Comparison of ENCODE assay signal across 8 cellular contexts in the genomic region with DNA sequence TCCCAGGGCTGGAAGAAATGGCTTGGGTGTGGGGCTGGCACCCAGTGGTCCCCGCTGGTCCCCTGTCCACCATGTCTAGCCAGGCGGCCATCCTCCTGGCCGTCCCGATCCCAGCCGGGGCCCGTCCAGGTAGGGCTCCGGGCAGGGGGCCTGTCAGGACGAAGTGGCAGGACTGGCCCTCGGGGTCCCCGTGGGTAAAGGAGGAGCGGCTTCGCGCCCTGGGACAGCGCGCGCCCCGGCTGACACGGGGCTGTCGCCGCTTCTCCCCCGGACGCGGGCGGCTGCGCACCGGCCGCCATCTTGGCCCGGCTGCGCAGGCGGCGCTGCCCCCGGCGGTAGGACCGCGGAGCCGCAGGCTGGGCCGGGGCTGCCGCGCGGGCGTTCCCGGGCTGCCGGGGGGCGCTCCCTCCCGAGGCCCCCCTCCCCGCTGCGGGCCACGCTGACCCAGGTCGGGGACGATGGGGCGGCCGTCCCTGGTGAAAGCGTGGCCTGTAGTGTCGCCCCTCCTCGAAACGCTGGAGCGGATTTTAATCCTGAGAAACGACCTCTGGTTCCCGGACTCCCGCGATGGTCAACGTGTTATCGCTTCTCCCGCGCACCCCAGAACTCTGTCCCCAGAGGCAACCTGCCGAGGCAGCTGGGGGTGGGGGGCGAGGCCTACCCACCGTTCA.
DNase-seq lines count a peak whose midpoint lies in the region; ATAC-seq and TF ChIP-seq lines count a peak whose summit lies in the region.

No MANE protein-coding gene starts in this region.

- no peaks in the 10 kb centered on the region for H3K36me3 ChIP-seq in BE2C
- no peaks in the 10 kb centered on the region for H3K36me3 ChIP-seq in neuron (ENCODE audit: insufficient read depth, low read length)

- no peaks in the 10 kb centered on the region for H3K9me3 Mint-ChIP-seq in activated CD4-positive, alpha-beta memory T cell treated with anti-CD3 and anti-CD28 coated beads, Interleukin-2, amount 10 ng/mL, durations not matched to agents 7 days and 5 days

- peaks cover 20% of the 10 kb centered on the region for H3K4me1 Mint-ChIP-seq in activated CD4-positive, alpha-beta memory T cell treated with anti-CD3 and anti-CD28 coated beads, Interleukin-2, amount 10 ng/mL, durations not matched to agents 7 days and 5 days

- CTCF ChIA-PET in activated CD4-positive, alpha-beta memory T cell treated with anti-CD3 and anti-CD28 coated beads, Interleukin-2, amount 10 ng/mL, durations not matched to agents 7 days and 5 days (lab: Charles Lee), result no interaction called here

- H3K36me3 Mint-ChIP-seq in activated CD4-positive, alpha-beta memory T cell treated with anti-CD3 and anti-CD28 coated beads, Interleukin-2, amount 10 ng/mL, durations not matched to agents 7 days and 5 days (ENCODE audit: low read depth), result no peaks in the 10 kb centered on the region

- no peak overlapping the region for H3K27ac ChIP-seq in foreskin keratinocyte

- peak overlapping the region; percentile 49 for H2AFZ ChIP-seq in neuron (ENCODE audit: low read depth, low read length)

- H3K27me3 ChIP-seq in BE2C (no peaks in the 10 kb centered on the region), foreskin keratinocyte (no peaks in the 10 kb centered on the region), neuron (ENCODE audit: insufficient read depth, low read length) (peaks cover 2% of the 10 kb centered on the region)

- no peaks in the 10 kb centered on the region for H3K27me3 Mint-ChIP-seq in activated CD4-positive, alpha-beta memory T cell treated with anti-CD3 and anti-CD28 coated beads, Interleukin-2, amount 10 ng/mL, durations not matched to agents 7 days and 5 days

- DNase-seq in BE2C, result peak; percentile 43
- peak; percentile 46 for DNase-seq in activated CD4-positive, alpha-beta memory T cell treated with anti-CD3 and anti-CD28 coated beads, Interleukin-2, amount 10 ng/mL, durations not matched to agents 7 days and 5 days
- DNase-seq in foreskin keratinocyte, result no peak
- no peak for DNase-seq in kidney glomerular epithelial cell (lab: John Stamatoyannopoulos, UW)
- no peak for DNase-seq in middle frontal gyrus (ENCODE audit: extremely low spot score, low spot score)
- DNase-seq in GM19240 (ENCODE audit: insufficient read length, low spot score), result no peak

- H3K4me1 ChIP-seq in BE2C (peaks cover 16% of the 10 kb centered on the region), foreskin keratinocyte (no peaks in the 10 kb centered on the region), neuron (ENCODE audit: insufficient read depth, low read length) (peaks cover 6% of the 10 kb centered on the region)

- TF ChIP-seq CTCF in BE2C (IDR thresholded peaks at IDR 0.05; ENCODE audit: low read depth, low read length) (no peak), foreskin keratinocyte (conservative IDR thresholded peaks at IDR 0.05) (peak; percentile 43)

- H3K9me3 ChIP-seq in BE2C (no peaks in the 10 kb centered on the region), neuron (ENCODE audit: low read length) (no peaks in the 10 kb centered on the region)

- H3K4me3 ChIP-seq in BE2C (ENCODE audit: low read depth, low read length), result peak overlapping the region; percentile 51
- peak overlapping the region; percentile 43 for H3K4me3 ChIP-seq in neuron (ENCODE audit: low read length)

- POLR2A ChIA-PET in activated CD4-positive, alpha-beta memory T cell treated with anti-CD3 and anti-CD28 coated beads, Interleukin-2, amount 10 ng/mL, durations not matched to agents 7 days and 5 days (lab: Charles Lee), result interaction anchor here (3.1 kb wide), 1 partner anchor 60 kb away, joined by 20 read pairs; a partner anchor contains a TSS

- peak; percentile 44 for ATAC-seq in GM18867 (IDR thresholded peaks at IDR 0.05; ENCODE audit: unreplicated experiment)
- ATAC-seq in foreskin keratinocyte, result peak; percentile 65

- H3K4me3 Mint-ChIP-seq in activated CD4-positive, alpha-beta memory T cell treated with anti-CD3 and anti-CD28 coated beads, Interleukin-2, amount 10 ng/mL, durations not matched to agents 7 days and 5 days, result peak overlapping the region; percentile 73

- H3K27ac Mint-ChIP-seq in activated CD4-positive, alpha-beta memory T cell treated with anti-CD3 and anti-CD28 coated beads, Interleukin-2, amount 10 ng/mL, durations not matched to agents 7 days and 5 days, result peak overlapping the region; percentile 52

Comparison
In these comparisons a context has a peak if more than half of its experiments do, and no peak if none do; other contexts are left out.
1. DNase-seq: peak in BE2C (single experiment) and activated CD4-positive, alpha-beta memory T cell treated with anti-CD3 and anti-CD28 coated beads, Interleukin-2, amount 10 ng/mL, durations not matched to agents 7 days and 5 days (single experiment); none in foreskin keratinocyte (0 of 2), kidney glomerular epithelial cell (single experiment), middle frontal gyrus (single experiment) and GM19240 (single experiment).